In the genomic region with DNA sequence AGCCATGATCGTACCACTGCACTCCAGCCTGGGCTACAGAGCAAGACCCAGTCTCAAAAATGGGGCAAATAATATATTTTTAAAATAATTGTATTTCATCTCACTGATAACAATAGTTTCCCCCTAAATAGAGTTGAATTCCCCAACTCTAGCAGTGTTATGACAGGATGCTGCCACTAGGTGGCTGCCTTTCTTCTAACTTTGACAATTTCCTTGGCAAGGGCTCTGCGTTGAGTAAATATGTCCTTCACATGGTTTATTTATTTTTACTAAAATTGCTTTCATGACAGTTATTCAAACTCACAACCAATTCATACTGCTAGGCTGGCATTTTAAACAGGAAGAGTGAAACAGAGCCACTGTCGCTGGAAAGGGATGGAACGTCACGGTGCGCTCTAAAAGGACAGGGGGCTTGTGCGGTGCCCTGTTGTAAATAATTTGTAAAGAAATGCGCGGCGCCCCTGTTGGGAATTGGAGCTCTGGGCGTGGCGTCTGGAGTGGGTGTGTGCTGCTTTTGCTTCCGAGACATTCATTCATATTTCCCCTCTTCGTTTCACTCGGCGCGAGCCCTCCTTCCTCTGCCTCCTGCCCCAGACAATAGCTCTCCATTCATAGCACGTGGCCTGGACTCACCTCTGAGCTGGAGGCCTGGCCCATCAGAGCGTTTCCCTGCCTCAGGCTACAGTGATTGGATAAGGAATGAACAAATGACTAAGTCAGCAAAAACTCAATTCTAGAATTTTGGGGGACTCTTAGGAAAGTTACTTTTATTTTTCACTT, we compare ENCODE assay signal across 8 cellular contexts. TPM values are rescaled to one million over a fixed set of nuclear protein-coding genes. Genes with fewer than 3 reads are reported as not detected.
A peak's percentile ranks its signal among the peaks of the same experiment; 100 is the strongest.
DNase-seq lines count a peak whose midpoint lies in the region; ATAC-seq and TF ChIP-seq lines count a peak whose summit lies in the region.

No MANE protein-coding gene starts in this region.

- H3K27me3 Mint-ChIP-seq in neural progenitor cell (ENCODE audit: insufficient read depth, low read depth), result peaks cover 2% of the 10 kb centered on the region

- H3K27ac Mint-ChIP-seq in neural progenitor cell, result no peak overlapping the region

- no peak overlapping the region for H3K9ac ChIP-seq in neural progenitor cell

- ATAC-seq in upper lobe of left lung (ENCODE audit: low FRiP score in 2 of 2) (peak; percentile 58 to 66), GM18511 (IDR thresholded peaks at IDR 0.05; ENCODE audit: unreplicated experiment) (no peak)

- H3K79me2 ChIP-seq in neural progenitor cell (ENCODE audit: low read depth), result no peaks in the 10 kb centered on the region

- H3K9me3 Mint-ChIP-seq in neural progenitor cell, result no peaks in the 10 kb centered on the region

- H3K27me3 ChIP-seq in neural progenitor cell (peaks cover 6% of the 10 kb centered on the region), upper lobe of left lung (no peaks in the 10 kb centered on the region)

- H3K4me3 Mint-ChIP-seq in neural progenitor cell, result no peak overlapping the region

- no peak for TF ChIP-seq EP300 in upper lobe of left lung (IDR thresholded peaks at IDR 0.05)

- peaks cover 24% of the 10 kb centered on the region for H3K4me1 Mint-ChIP-seq in neural progenitor cell

- H4K20me1 ChIP-seq in neural progenitor cell (ENCODE audit: low read depth), result no peaks in the 10 kb centered on the region

- no peaks in the 10 kb centered on the region for H3F3A ChIP-seq in neural progenitor cell (ENCODE audit: low read depth)

- DNase-seq in AG09309 (ENCODE audit: low read depth), result peak; percentile 13
- peak; percentile 42 for DNase-seq in GM19240 (ENCODE audit: insufficient read length, low spot score)
- peak; percentile 14 to 70 for DNase-seq in NCI-H526 (lab: John Stamatoyannopoulos, UW)
- DNase-seq in activated T-cell treated with anti-CD3 and anti-CD28 coated beads for 1 hour (ENCODE audit: low read depth), result peak; percentile 41
- peak; percentile 77 for DNase-seq in fibroblast of pulmonary artery (ENCODE audit: low read depth)
- DNase-seq in neural progenitor cell (ENCODE audit: low spot score), result peak; percentile 64
- DNase-seq in upper lobe of left lung, result peak in 1 of 2 donors; percentile 42

- TF ChIP-seq CTCF in AG09309 (IDR thresholded peaks at IDR 0.05; ENCODE audit: control insufficient read depth, insufficient read depth, low read depth, low read length, missing control alignments) (peak; percentile 84), fibroblast of pulmonary artery (IDR thresholded peaks at IDR 0.05; ENCODE audit: low read length, missing control alignments) (peak; percentile 90), neural progenitor cell (IDR thresholded peaks at IDR 0.05) (peak; percentile 85), upper lobe of left lung (IDR thresholded peaks at IDR 0.05) (peak; percentile 81 to 95 (median 86))

- TF ChIP-seq POLR2A in upper lobe of left lung (IDR thresholded peaks at IDR 0.05), result no peak

- H3K36me3 Mint-ChIP-seq in neural progenitor cell, result no peaks in the 10 kb centered on the region

- peaks cover 5% of the 10 kb centered on the region for H3K4me1 ChIP-seq in neural progenitor cell
- H3K4me1 ChIP-seq in upper lobe of left lung, result peaks cover 18 to 25% (median 23%) of the 10 kb centered on the region in 4 donors

- 19 to 24% methylated on average over 19 of the region's 19 CpGs for WGBS in upper lobe of left lung, 2 donors

- H3K4me3 ChIP-seq in AG09309 (ENCODE audit: control insufficient read depth, low read depth, low read length) (no peak overlapping the region), fibroblast of pulmonary artery (replicated peaks; ENCODE audit: low read depth, low read length) (no peak overlapping the region), neural progenitor cell (no peak overlapping the region), upper lobe of left lung (peak overlapping the region in 3 of 4 donors; percentile 2 to 38 (median 37))

- no peak overlapping the region for H3K4me2 ChIP-seq in neural progenitor cell

- no peak overlapping the region for H2AFZ ChIP-seq in neural progenitor cell (replicated peaks)

- H3K9me3 ChIP-seq in neural progenitor cell (ENCODE audit: low read depth), result no peaks in the 10 kb centered on the region
- no peaks in the 10 kb centered on the region for H3K9me3 ChIP-seq in upper lobe of left lung

- H3K36me3 ChIP-seq in neural progenitor cell (no peaks in the 10 kb centered on the region), upper lobe of left lung (no peaks in the 10 kb centered on the region)

- H3K27ac ChIP-seq in neural progenitor cell (no peak overlapping the region), upper lobe of left lung (peak overlapping the region; percentile 3 to 74 (median 52))

RNA-seq across cellular contexts. Expression of gene PITRM1, which starts 20.5 kb away (rescaled TPM):
- total RNA-seq in neural progenitor cell (ENCODE audit: low replicate concordance) (27.2 and 38.0 TPM in 2 replicates), upper lobe of left lung (100 to 1,000 TPM in 2 of 6 donors, 10 to 100 TPM in 4; 63.4 to 216 (median 77.5) TPM)

Comparison
In these comparisons a context has a peak if more than half of its experiments do, and no peak if none do; other contexts are left out.
1. H3K4me3 ChIP-seq: peak in upper lobe of left lung (3 of 4); none in AG09309 (single experiment), fibroblast of pulmonary artery (single experiment) and neural progenitor cell (single experiment).
2. Peak in every context shown above with its lines, with median percentiles within 50 percentile points of each other: CTCF ChIP-seq.